ENCODE assay signal across 1 cellular context in genomic region chr5:66144074-66144798, GRCh38.
TF ChIP-seq lines count a peak whose summit lies in the region.

SREK1 (plus strand) TSS chr5:66144300; CDS start chr5:66144377, 77 bp downstream.

TF ChIP-seq in HEK293, 187 proteins besides CTCF, POLR2A, EP300 and RAD21 (continued from another document):
- TF ChIP-seq INSM2 (tag by site-specific recombination; IDR thresholded peaks at IDR 0.05) = peak; percentile 50; the same call in 1 of the 2 replicates
- TF ChIP-seq SP3 (tag by site-specific recombination; IDR thresholded peaks at IDR 0.05) = peak; percentile 56; the same call in 1 of the 2 replicates
- peak; percentile 96 for TF ChIP-seq PRDM10 (tag by site-specific recombination; IDR thresholded peaks at IDR 0.05)
- no peak for TF ChIP-seq ZNF133 (tag by site-specific recombination; IDR thresholded peaks at IDR 0.05)
- TF ChIP-seq ZEB2 (tag by site-specific recombination; IDR thresholded peaks at IDR 0.05) = peak; percentile 99
- no peak for TF ChIP-seq ZNF292 (tag by site-specific recombination; IDR thresholded peaks at IDR 0.05; ENCODE audit: borderline replicate concordance, low read depth)
- peak; percentile 39 for TF ChIP-seq ZNF561 (tag by site-specific recombination; IDR thresholded peaks at IDR 0.05; ENCODE audit: borderline replicate concordance)
- TF ChIP-seq KLF17 (tag by site-specific recombination; IDR thresholded peaks at IDR 0.05) = peak; percentile 78
- TF ChIP-seq ZNF23 (tag by site-specific recombination; IDR thresholded peaks at IDR 0.05; ENCODE audit: borderline replicate concordance) = no peak
- TF ChIP-seq ZNF423 (tag by site-specific recombination; IDR thresholded peaks at IDR 0.05) = 0 out of 2 replicates have a peak, but pooled peaks have one; percentile 33
- no peak for TF ChIP-seq SALL2 (tag by site-specific recombination; IDR thresholded peaks at IDR 0.05; ENCODE audit: borderline replicate concordance)
- TF ChIP-seq ZNF121 (tag by site-specific recombination; IDR thresholded peaks at IDR 0.05) = no peak
- TF ChIP-seq PRDM6 (tag by site-specific recombination; IDR thresholded peaks at IDR 0.05) = no peak; the same call in 1 of the 2 replicates
- TF ChIP-seq ZNF830 (tag by site-specific recombination; IDR thresholded peaks at IDR 0.05; ENCODE audit: low read depth) = no peak
- 0 out of 2 replicates have a peak, but pooled peaks have one; percentile 57 for TF ChIP-seq ZNF704 (tag by site-specific recombination; IDR thresholded peaks at IDR 0.05)
TF ChIP-seq in HEK293: peak in this region for 72.
